23 cellular contexts compared by ENCODE assay signal in the genomic region with DNA sequence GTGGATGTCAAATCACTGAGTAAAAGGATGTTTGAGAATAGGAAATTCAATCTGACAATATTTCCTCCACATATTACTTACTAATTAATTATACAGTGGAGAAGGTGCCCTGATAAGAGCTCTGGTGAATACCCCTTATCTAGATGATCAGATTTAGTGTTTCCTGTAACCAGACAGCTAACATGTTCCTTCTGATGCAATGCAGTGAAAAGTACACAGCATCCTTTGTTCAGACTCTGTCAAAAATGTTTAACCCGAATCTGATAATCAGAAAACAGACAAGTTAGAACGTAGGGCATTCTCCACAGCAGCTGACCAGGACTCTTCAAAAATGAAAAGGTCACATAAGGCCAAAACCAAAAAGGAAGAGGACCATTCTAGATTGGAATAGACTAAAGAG. TPM values are rescaled to one million over a fixed set of nuclear protein-coding genes. Genes with fewer than 3 reads are reported as not detected.
A peak's percentile ranks its signal among the peaks of the same experiment; 100 is the strongest.
DNase-seq lines count a peak whose midpoint lies in the region; ATAC-seq and TF ChIP-seq lines count a peak whose summit lies in the region.
"Had no signal": no experiment of that assay in that cellular context is flagged by ENCODE, and none has a peak within 500 bp of the region (broad histone marks: within the 10 kb centered on the region; RNA-seq: fewer than 3 reads in every experiment).

No MANE protein-coding gene starts in this region.

- intact Hi-C loops in HCT116 (cut with micrococcal nuclease) = no loop called here

- H3K9me2 ChIP-seq in HCT116 (ENCODE audit: insufficient read depth) = no peaks in the 10 kb centered on the region

- RAD21 ChIA-PET in HCT116 (lab: Charles Lee; ENCODE audit: low non-redundant PET in 1 of 2, low total read pairs in 2 of 2, uncharacterized antibody in 2 of 2, unreplicated experiment in 2 of 2) = no interaction called here

- no peak overlapping the region for H2AFZ ChIP-seq in HCT116 (ENCODE audit: low read depth, low read length, poor library complexity, severe bottlenecking)
- H2AFZ ChIP-seq: parathyroid adenoma had no signal

- no TSS peak for BruUV-seq in HCT116 (replicated peaks; lab: Mats Ljungman, UMichigan)

- H3K27me3 Mint-ChIP-seq in CD4-positive, CD25-positive, alpha-beta regulatory T cell = no peaks in the 10 kb centered on the region
- H3K27me3 Mint-ChIP-seq: naive B cell, type B pancreatic cell had no signal

- no peak overlapping the region for H3K4me3 ChIP-seq in CD4-positive, CD25-positive, alpha-beta regulatory T cell (ENCODE audit: low read depth, low read length)
- H3K4me3 ChIP-seq in HCT116 (replicated peaks in 1 of 2; ENCODE audit: low read depth in 1 of 2, low read length in 2 of 2) (no peak overlapping the region), adipocyte (ENCODE audit: low read length) (no peak overlapping the region), brain microvascular endothelial cell (ENCODE audit: low read depth, low read length) (no peak overlapping the region)
- H3K4me3 ChIP-seq: gastrocnemius medialis, lung, stomach had no signal

- ATAC-seq in CD4-positive, CD25-positive, alpha-beta regulatory T cell (ENCODE audit: low read depth in 2 of 2) = no peak
- no peak for ATAC-seq in HCT116
- ATAC-seq: gastrocnemius medialis had no signal

- H3K9ac ChIP-seq in HCT116 (ENCODE audit: low read length) (no peak overlapping the region), adipocyte (ENCODE audit: low read length) (no peak overlapping the region)
- H3K9ac ChIP-seq: parathyroid adenoma had no signal

- H3K27ac ChIP-seq in CD4-positive, CD25-positive, alpha-beta regulatory T cell (ENCODE audit: insufficient read depth, low read length, poor library complexity, severe bottlenecking) = no peak overlapping the region
- no peak overlapping the region for H3K27ac ChIP-seq in HCT116 (ENCODE audit: low read depth, low read length)
- no peak overlapping the region for H3K27ac ChIP-seq in brain microvascular endothelial cell
- H3K27ac ChIP-seq: gastrocnemius medialis, parathyroid adenoma, stomach had no signal

- no peak for TF ChIP-seq CTCF in HCT116 (IDR thresholded peaks at IDR 0.05 in 2 of 3, conservative IDR thresholded peaks at IDR 0.05 in 1 of 3; ENCODE audit: borderline replicate concordance in 1 of 3, insufficient read depth in 1 of 3, low read depth in 2 of 3, low read length in 2 of 3)
- TF ChIP-seq CTCF in brain microvascular endothelial cell (IDR thresholded peaks at IDR 0.05; ENCODE audit: low read depth, low read length, missing control alignments) = no peak

- peaks cover 49% of the 10 kb centered on the region for H3K36me3 Mint-ChIP-seq in CD4-positive, CD25-positive, alpha-beta regulatory T cell

- H3K27ac Mint-ChIP-seq in CD4-positive, CD25-positive, alpha-beta regulatory T cell = peak overlapping the region in 2 of 3 donors; percentile 29 to 36
- H3K27ac Mint-ChIP-seq: activated naive CD4-positive, alpha-beta T cell treated with anti-CD3 and anti-CD28 coated beads for 36 hours; naive B cell; type B pancreatic cell had no signal

- H3K9me3 Mint-ChIP-seq in CD4-positive, CD25-positive, alpha-beta regulatory T cell = no peaks in the 10 kb centered on the region
- H3K9me3 Mint-ChIP-seq: activated naive CD4-positive, alpha-beta T cell treated with anti-CD3 and anti-CD28 coated beads for 36 hours had no signal

- in situ Hi-C loops in brain microvascular endothelial cell (cut with HindIII; ENCODE audit: low pct_ligation_motif_present, low sequenced_read_pairs) = no loop called here

- peaks cover 47% of the 10 kb centered on the region for H3K36me3 ChIP-seq in CD4-positive, CD25-positive, alpha-beta regulatory T cell (ENCODE audit: control insufficient read depth, insufficient read depth, low read length)
- H3K36me3 ChIP-seq in HCT116 (ENCODE audit: control insufficient read depth in 1 of 2, insufficient read depth in 2 of 2, low read length in 2 of 2) (peaks cover 4 to 7% of the 10 kb centered on the region in 2 experiments; a peak in 2 of 4 replicates), adipocyte (ENCODE audit: control insufficient read depth, insufficient read depth, low read length, severe bottlenecking) (peaks cover 53% of the 10 kb centered on the region), brain microvascular endothelial cell (replicated peaks) (peaks cover 7% of the 10 kb centered on the region)

- H4K20me1 ChIP-seq in HCT116 (ENCODE audit: insufficient read depth) = no peaks in the 10 kb centered on the region; the same call in 1 of the 2 replicates

- POLR2A ChIA-PET in HCT116 (lab: Charles Lee) = no interaction called here

- no peaks in the 10 kb centered on the region for H3K27me3 ChIP-seq in CD4-positive, CD25-positive, alpha-beta regulatory T cell (ENCODE audit: control insufficient read depth, insufficient read depth, low read length)
- H3K27me3 ChIP-seq in HCT116 (ENCODE audit: insufficient read depth, low read length) (no peaks in the 10 kb centered on the region), adipocyte (replicated peaks; ENCODE audit: control insufficient read depth, insufficient read depth, low read length) (no peaks in the 10 kb centered on the region), brain microvascular endothelial cell (replicated peaks) (no peaks in the 10 kb centered on the region)
- H3K27me3 ChIP-seq: gastrocnemius medialis, stomach had no signal

- no peak overlapping the region for H3K4me2 ChIP-seq in HCT116 (ENCODE audit: low read length)

- DNase-seq in CD4-positive, CD25-positive, alpha-beta regulatory T cell = peak in 1 of 3 donors; percentile 5
- DNase-seq in HCT116 (ENCODE audit: low read depth, low spot score) = no peak
- peak; percentile 64 for DNase-seq in adipocyte (ENCODE audit: low read depth)
- peak; percentile 60 for DNase-seq in foreskin melanocyte
- DNase-seq in brain microvascular endothelial cell = no peak
- DNase-seq in activated effector memory CD4-positive, alpha-beta T cell treated with Interleukin-2 at 50 U/mL for 16 hours = no peak
- DNase-seq in NOMO-1 treated with DMSO at 0.1 percent for 48 hours (lab: John Stamatoyannopoulos, UW; ENCODE audit: unreplicated experiment) = no peak
- DNase-seq in NCI-H187 (lab: John Stamatoyannopoulos, UW) = no peak
- DNase-seq: activated CD4-positive, alpha-beta T cell treated with anti-CD3 and anti-CD28 coated beads for 4 hours; activated naive CD4-positive, alpha-beta T cell treated with anti-CD3 and anti-CD28 coated beads for 36 hours; activated T-cell treated with anti-CD3 and anti-CD28 coated beads for 4 hours; AML-193; dermis blood vessel endothelial cell; gastrocnemius medialis; kidney; naive B cell; NCI-H1436 treated with DMSO at 0.1 percent for 48 hours; NCI-H226; stimulated activated CD4-positive, alpha-beta T cell treated with anti-CD3 and anti-CD28 coated beads, Interleukin-2, amount 100 ng/mL, for 24 hours; stomach had no signal

- CTCF ChIA-PET in HCT116 (lab: Charles Lee) = no interaction called here

- H3K4me3 Mint-ChIP-seq in CD4-positive, CD25-positive, alpha-beta regulatory T cell = no peak overlapping the region
- H3K4me3 Mint-ChIP-seq: activated naive CD4-positive, alpha-beta T cell treated with anti-CD3 and anti-CD28 coated beads for 36 hours; naive B cell; type B pancreatic cell had no signal

- no peak for TF ChIP-seq RAD21 in HCT116 (IDR thresholded peaks at IDR 0.05; ENCODE audit: low read depth)

- TF ChIP-seq POLR2A in HCT116 (IDR thresholded peaks at IDR 0.05; ENCODE audit: borderline replicate concordance, extremely low read depth, insufficient read depth, insufficient read length) = no peak

- peaks cover 5 to 18% (median 9%) of the 10 kb centered on the region in 4 donors for H3K4me1 Mint-ChIP-seq in CD4-positive, CD25-positive, alpha-beta regulatory T cell
- H3K4me1 Mint-ChIP-seq: naive B cell had no signal

- no peaks in the 10 kb centered on the region for H3K79me2 ChIP-seq in HCT116 (ENCODE audit: insufficient read depth, low read length)
- H3K79me2 ChIP-seq: parathyroid adenoma had no signal

- peaks cover 4% of the 10 kb centered on the region for H3K4me1 ChIP-seq in CD4-positive, CD25-positive, alpha-beta regulatory T cell (ENCODE audit: control insufficient read depth, insufficient read depth, low read length, poor library complexity, severe bottlenecking)
- H3K4me1 ChIP-seq in HCT116 (ENCODE audit: control insufficient read depth in 1 of 2, insufficient read depth in 2 of 2, low read length in 2 of 2) (no peaks in the 10 kb centered on the region), adipocyte (ENCODE audit: control insufficient read depth, insufficient read depth, low read length) (no peaks in the 10 kb centered on the region)
- H3K4me1 ChIP-seq: gastrocnemius medialis, parathyroid adenoma, stomach had no signal

- H3K9me3 ChIP-seq in CD4-positive, CD25-positive, alpha-beta regulatory T cell (ENCODE audit: control insufficient read depth in 2 of 2, low read length in 2 of 2) = no peaks in the 10 kb centered on the region
- H3K9me3 ChIP-seq in HCT116 (ENCODE audit: control insufficient read depth in 1 of 2, insufficient read depth in 1 of 2, low read depth in 1 of 2, low read length in 2 of 2) (no peaks in the 10 kb centered on the region), adipocyte (ENCODE audit: control insufficient read depth, low read length) (no peaks in the 10 kb centered on the region)
- H3K9me3 ChIP-seq: gastrocnemius medialis, stomach had no signal

TF ChIP-seq in HCT116, 20 proteins besides CTCF, POLR2A, EP300 and RAD21 (continues in another document):
- TF ChIP-seq EZH2phosphoT487 (IDR thresholded peaks at IDR 0.05; ENCODE audit: borderline replicate concordance) (no peak), CEBPB (IDR thresholded peaks at IDR 0.05; ENCODE audit: low read depth) (peak; percentile 71)

RNA-seq across cellular contexts. Expression of gene WDR11, which starts 46.2 kb away (rescaled TPM):
- total RNA-seq in CD4-positive, CD25-positive, alpha-beta regulatory T cell = 40.4 TPM
- polyA plus RNA-seq in CD4-positive, CD25-positive, alpha-beta regulatory T cell = 10 to 100 TPM; 20.3 to 22.1 (median 21.7) TPM
- 48.3 TPM for total RNA-seq in HCT116 (2021; ENCODE audit: unreplicated experiment)
- polyA plus RNA-seq in HCT116 (2012) = 36.7 and 38.1 TPM in 2 replicates

Comparison
In these comparisons a context has a peak if more than half of its experiments do, and no peak if none do; other contexts are left out.
1. DNase-seq: peak in adipocyte (single experiment) and foreskin melanocyte (single experiment); none in HCT116 (single experiment), brain microvascular endothelial cell (single experiment), activated effector memory CD4-positive, alpha-beta T cell treated with Interleukin-2 at 50 U/mL for 16 hours (single experiment), NOMO-1 treated with DMSO at 0.1 percent for 48 hours (single experiment) and NCI-H187 (0 of 2).